8 cellular contexts compared by ENCODE assay signal in the genomic region with DNA sequence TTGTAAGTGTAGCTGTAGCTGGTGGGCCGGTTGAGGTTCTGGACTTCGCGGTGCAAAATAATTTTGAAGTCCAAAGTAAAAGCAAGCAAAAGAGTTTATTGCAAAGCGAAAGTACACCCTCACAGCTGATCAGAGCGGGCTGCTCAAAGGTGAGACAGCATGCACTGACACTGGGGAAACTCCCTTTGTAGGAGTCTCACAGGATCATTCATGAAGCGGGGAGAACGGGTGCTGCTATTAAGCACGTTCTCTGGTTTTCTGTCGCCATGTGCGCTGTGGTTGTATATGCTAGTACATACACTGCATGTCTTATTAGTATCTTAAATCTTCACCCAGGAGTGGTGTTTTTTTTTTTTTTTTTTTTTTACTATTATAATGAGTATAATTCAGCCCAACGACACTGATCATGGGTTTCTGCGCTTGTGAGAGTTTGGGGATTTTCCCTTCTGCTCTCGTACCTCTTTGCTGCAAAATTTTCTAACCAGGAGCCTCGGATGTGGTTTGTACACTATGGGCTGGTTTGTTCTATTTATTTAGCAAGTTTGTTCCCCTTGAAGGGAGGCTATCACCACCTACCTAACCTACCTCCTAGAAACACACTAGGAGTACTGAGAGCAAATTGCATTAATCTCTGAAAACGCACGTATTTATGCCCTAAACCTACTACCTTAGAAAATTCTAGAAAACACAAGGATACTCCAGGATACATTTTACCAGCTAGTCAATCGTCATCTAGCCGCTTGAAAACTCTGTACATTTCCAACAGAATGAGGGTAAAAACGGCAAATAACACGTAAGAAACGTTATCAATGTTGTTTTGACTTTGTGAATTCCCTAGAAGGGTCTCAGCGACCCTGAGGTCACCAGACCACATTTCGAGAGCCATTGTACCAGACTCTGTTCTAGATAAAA. TPM values are rescaled to one million over a fixed set of nuclear protein-coding genes. Genes with fewer than 3 reads are reported as not detected.
DNase-seq lines count a peak whose midpoint lies in the region; ATAC-seq and TF ChIP-seq lines count a peak whose summit lies in the region.

No MANE protein-coding gene starts in this region.

- H3K4me1 ChIP-seq in CD8-positive, alpha-beta T cell (ENCODE audit: insufficient read depth, low read length), result peaks cover 11% of the 10 kb centered on the region
- peaks cover 3% of the 10 kb centered on the region for H3K4me1 ChIP-seq in ectodermal cell (ENCODE audit: control insufficient read depth, insufficient read depth, low read length)
- peaks cover 5% of the 10 kb centered on the region for H3K4me1 ChIP-seq in stomach smooth muscle (ENCODE audit: control insufficient read depth, insufficient read depth, low read length)

- H3K27me3 Mint-ChIP-seq in CD8-positive, alpha-beta T cell (ENCODE audit: low read depth), result no peaks in the 10 kb centered on the region
- H3K27me3 Mint-ChIP-seq in nephron (ENCODE audit: low read depth), result no peaks in the 10 kb centered on the region

- peak overlapping the region; percentile 89 to 90 for H3K9ac ChIP-seq in stomach smooth muscle (ENCODE audit: low read length in 2 of 2)

- POLR2A ChIA-PET in CD8-positive, alpha-beta T cell (lab: Charles Lee), result interaction anchor here (0.8 to 1.5 kb wide), 7 partner anchors 17 to 553 kb away, joined by 3 to 6 read pairs (median 3); a partner anchor contains a TSS

- H3K36me3 ChIP-seq in CD8-positive, alpha-beta T cell (ENCODE audit: insufficient read depth, low read length), result no peaks in the 10 kb centered on the region
- H3K36me3 ChIP-seq in ectodermal cell (ENCODE audit: control insufficient read depth, insufficient read depth, low read length), result no peaks in the 10 kb centered on the region
- H3K36me3 ChIP-seq in stomach smooth muscle (ENCODE audit: control insufficient read depth in 2 of 2, insufficient read depth in 2 of 2, low read length in 2 of 2), result peaks cover 0 to 3% of the 10 kb centered on the region in 2 donors

- intact Hi-C loops in CD8-positive, alpha-beta T cell (cut with DNase I, micrococcal nuclease), result loop anchor here (1.0 to 10.0 kb wide), 9 partner anchors 21 to 1860 kb away; a partner anchor contains a TSS

- no peaks in the 10 kb centered on the region for H3K9me3 ChIP-seq in CD8-positive, alpha-beta T cell (ENCODE audit: low read length)
- H3K9me3 ChIP-seq in ectodermal cell (ENCODE audit: control insufficient read depth, low read length) (no peaks in the 10 kb centered on the region), stomach smooth muscle (ENCODE audit: control insufficient read depth in 2 of 2, low read length in 2 of 2) (no peaks in the 10 kb centered on the region)

- TF ChIP-seq CTCF in CD8-positive, alpha-beta T cell (IDR thresholded peaks at IDR 0.05), result no peak
- TF ChIP-seq CTCF in nephron (IDR thresholded peaks at IDR 0.05; ENCODE audit: unreplicated experiment in 3 of 3), result no peak

- H3K27ac Mint-ChIP-seq in CD8-positive, alpha-beta T cell, result peak overlapping the region; percentile 99
- peak overlapping the region; percentile 44 to 92 (median 88) for H3K27ac Mint-ChIP-seq in nephron

- CTCF ChIA-PET in CD8-positive, alpha-beta T cell (lab: Charles Lee), result interaction anchor here (0.8 to 4.4 kb wide), 7 partner anchors 15 to 231 kb away, joined by 3 to 25 read pairs (median 5); no protein-coding TSS in a partner anchor

- peaks cover 27% of the 10 kb centered on the region for H3K4me1 Mint-ChIP-seq in CD8-positive, alpha-beta T cell (ENCODE audit: low read depth)
- peaks cover 11% of the 10 kb centered on the region for H3K4me1 Mint-ChIP-seq in nephron

- ATAC-seq in CD8-positive, alpha-beta T cell, result peak; percentile 69
- ATAC-seq in GM21390 (IDR thresholded peaks at IDR 0.05; ENCODE audit: unreplicated experiment), result peak; percentile 50

- WGBS in ectodermal cell, 2 experiments, result 65 to 68% methylated on average over 18 to 22 of the region's 23 CpGs

- H3K27me3 ChIP-seq in CD8-positive, alpha-beta T cell (ENCODE audit: insufficient read depth, low read length), result no peaks in the 10 kb centered on the region
- H3K27me3 ChIP-seq in ectodermal cell (ENCODE audit: control insufficient read depth, insufficient read depth, low read length, poor library complexity, severe bottlenecking) (no peaks in the 10 kb centered on the region), stomach smooth muscle (ENCODE audit: control insufficient read depth in 1 of 2, insufficient read depth in 2 of 2, low read length in 2 of 2) (no peaks in the 10 kb centered on the region)

- H3K4me3 ChIP-seq in CD8-positive, alpha-beta T cell (ENCODE audit: low read depth, low read length), result peak overlapping the region; percentile 74
- H3K4me3 ChIP-seq in ectodermal cell (ENCODE audit: insufficient read depth, low read depth, low read length), result peak overlapping the region; percentile 95
- H3K4me3 ChIP-seq in stomach smooth muscle (ENCODE audit: low read length in 2 of 2), result peak overlapping the region; percentile 88 to 93

- H3K9me3 Mint-ChIP-seq in CD8-positive, alpha-beta T cell, result no peaks in the 10 kb centered on the region
- no peaks in the 10 kb centered on the region for H3K9me3 Mint-ChIP-seq in nephron

- peak overlapping the region; percentile 85 for H3K27ac ChIP-seq in CD8-positive, alpha-beta T cell (ENCODE audit: low read depth, low read length)
- H3K27ac ChIP-seq in ectodermal cell (ENCODE audit: insufficient read depth, low read depth, low read length, poor library complexity, severe bottlenecking), result no peak overlapping the region
- peak overlapping the region; percentile 74 for H3K27ac ChIP-seq in stomach smooth muscle (ENCODE audit: low read length)

- peak; percentile 37 to 87 (median 67) for DNase-seq in CD8-positive, alpha-beta T cell
- DNase-seq in HuH-7.5 (ENCODE audit: low spot score), result peak; percentile 34
- DNase-seq in activated CD4-positive, alpha-beta T cell treated with anti-CD3 and anti-CD28 coated beads, Interleukin-2, amount 50 U/mL, for 4 hours, result peak; percentile 66 to 68
- no peak for DNase-seq in middle frontal gyrus (ENCODE audit: extremely low spot score, low spot score)

- peak overlapping the region; percentile 89 for H3K4me3 Mint-ChIP-seq in CD8-positive, alpha-beta T cell
- H3K4me3 Mint-ChIP-seq in nephron, result peak overlapping the region; percentile 89 to 93 (median 90)

- H3K36me3 Mint-ChIP-seq in CD8-positive, alpha-beta T cell, result peaks cover 27% of the 10 kb centered on the region
- peaks cover 3% of the 10 kb centered on the region for H3K36me3 Mint-ChIP-seq in nephron (ENCODE audit: low read depth)

RNA-seq across cellular contexts. Expression of a gene that starts 1.3 kb away (rescaled TPM):
- total RNA-seq in CD8-positive, alpha-beta T cell, result 1 to 10 TPM; 6.8 to 8.1 TPM
- polyA plus RNA-seq in ectodermal cell (2013, experiment 1 of 4), result 10.9 TPM
- polyA plus RNA-seq in ectodermal cell (2013, experiment 2 of 4), result 12.6 TPM
- 7.7 TPM for polyA plus RNA-seq in ectodermal cell (2013, experiment 3 of 4)
- 8.9 TPM for polyA plus RNA-seq in ectodermal cell (2013, experiment 4 of 4)
